In the genomic region with DNA sequence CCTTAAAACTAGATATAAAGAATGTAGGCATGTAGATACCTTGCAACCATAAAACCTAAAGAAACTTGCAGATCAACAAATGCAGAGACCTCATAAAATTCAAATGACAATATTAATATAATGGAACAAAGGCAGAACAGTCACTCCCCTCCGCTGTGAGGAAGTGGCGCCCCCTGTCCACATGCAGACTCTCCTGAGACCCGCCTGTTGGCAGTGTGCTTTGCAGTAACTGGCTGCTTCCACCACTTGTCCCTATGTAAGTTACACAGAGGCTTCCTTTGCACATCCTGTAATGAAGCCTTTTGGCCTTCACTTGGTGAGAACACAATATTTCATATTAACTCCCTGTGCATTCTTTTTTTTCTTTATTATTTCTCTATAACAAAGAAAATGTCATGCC, we compare ENCODE assay signal across 7 cellular contexts. TPM values are rescaled to one million over a fixed set of nuclear protein-coding genes. Genes with fewer than 3 reads are reported as not detected.
"Had no signal": no experiment of that assay in that cellular context is flagged by ENCODE, and none has a peak within 500 bp of the region (broad histone marks: within the 10 kb centered on the region; RNA-seq: fewer than 3 reads in every experiment).

No MANE protein-coding gene starts in this region.

RNA-seq across cellular contexts. Expression of gene NUTM2E, which starts 36.3 kb away (rescaled TPM):
- total RNA-seq: activated naive CD4-positive, alpha-beta T cell treated with anti-CD3 and anti-CD28 coated beads, Interleukin-2, amount 50 U/mL, for 72 hours; activated T-cell treated with anti-CD3 and anti-CD28 coated beads, Interleukin-2, amount 50 U/mL, for 72 hours; bronchial epithelial cell; cardiac septum; dermis blood vessel endothelial cell; endothelial cell of umbilical vein; fibroblast of lung had no signal
- polyA plus RNA-seq: fibroblast of lung had no signal
